8 cellular contexts compared by ENCODE assay signal in the genomic region with DNA sequence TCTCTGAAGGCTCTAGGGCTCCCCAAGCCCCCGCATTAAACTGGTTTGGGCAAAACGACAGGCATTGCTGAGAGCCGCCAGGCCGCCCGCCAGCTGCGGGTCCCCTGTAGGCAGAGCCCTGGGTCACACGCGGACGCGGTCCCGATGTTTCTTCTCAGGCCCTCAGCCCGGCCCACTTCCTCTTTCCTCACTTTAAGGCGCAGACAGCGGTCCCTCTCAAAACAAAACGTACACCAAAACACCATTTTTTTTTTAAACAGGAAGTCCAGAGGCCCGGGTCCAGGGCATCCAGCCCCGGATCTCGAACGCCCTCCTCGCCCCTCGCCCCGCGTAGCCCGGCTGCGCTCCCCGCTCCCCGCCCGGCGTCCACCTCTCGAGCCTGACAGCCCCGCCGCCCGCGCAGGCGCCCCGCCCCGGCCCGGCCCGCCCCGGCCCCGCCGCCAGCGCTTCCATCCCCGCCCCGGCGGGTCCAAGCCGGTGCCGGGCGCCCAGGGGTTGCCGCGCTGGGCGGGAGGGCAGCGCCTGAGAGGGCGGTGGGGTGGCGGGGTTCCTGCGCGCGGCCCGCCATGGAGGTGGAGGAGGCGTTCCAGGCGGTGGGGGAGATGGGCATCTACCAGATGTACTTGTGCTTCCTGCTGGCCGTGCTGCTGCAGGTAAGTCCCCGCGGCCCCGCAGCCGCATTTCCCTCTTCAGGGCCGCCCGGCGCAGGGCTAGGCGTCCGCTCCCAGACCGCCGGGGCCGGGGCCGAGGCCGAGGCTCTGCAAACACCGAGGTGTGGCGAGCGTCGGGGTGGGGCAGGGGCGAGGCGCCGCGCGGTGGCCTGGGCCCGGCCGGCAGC. TPM values are rescaled to one million over a fixed set of nuclear protein-coding genes. Genes with fewer than 3 reads are reported as not detected.
DNase-seq lines count a peak whose midpoint lies in the region; ATAC-seq and TF ChIP-seq lines count a peak whose summit lies in the region.

SLC22A15 (plus strand) TSS at position 452 of the 838 bp plus-strand sequence; CDS start at position 567, 115 bp downstream.

- H3K27me3 ChIP-seq in Panc1 (ENCODE audit: control insufficient read depth, insufficient read depth, low read length) (peaks cover 4% of the 10 kb centered on the region), cardiac muscle cell (no peaks in the 10 kb centered on the region), osteoblast (ENCODE audit: insufficient read depth, low read length) (peaks cover 3% of the 10 kb centered on the region)

- no peaks in the 10 kb centered on the region for H3K79me2 ChIP-seq in osteoblast (ENCODE audit: insufficient read depth, low read length)

- DNase-seq in CMK (ENCODE audit: low read depth) (peak; percentile 63), GM19240 (ENCODE audit: insufficient read length, low spot score) (peak; percentile 28), Panc1 (ENCODE audit: low read depth, low spot score) (no peak), cardiac muscle cell (ENCODE audit: low read depth in 1 of 2, low spot score in 1 of 2) (peak; percentile 62 to 70), osteoblast (ENCODE audit: insufficient read length, low spot score, missing footprints) (peak; percentile 91), SHP77 treated with DMSO at 0.1 percent for 48 hours (lab: John Stamatoyannopoulos, UW) (no peak)
- peak; percentile 41 for DNase-seq in activated naive CD8-positive, alpha-beta T cell treated with anti-CD3 and anti-CD28 coated beads, Interleukin-2, amount 50 U/mL, for 24 hours

- intact Hi-C loops in Panc1 (cut with micrococcal nuclease; ENCODE audit: unreplicated experiment), result no loop called here

- no peak for TF ChIP-seq CTCF in Panc1 (IDR thresholded peaks at IDR 0.05)
- peak; percentile 3 for TF ChIP-seq CTCF in cardiac muscle cell (IDR thresholded peaks at IDR 0.05; ENCODE audit: low read depth, low read length)
- no peak for TF ChIP-seq CTCF in osteoblast (IDR thresholded peaks at IDR 0.05; ENCODE audit: extremely low read depth, low read depth, low read length)

- no peaks in the 10 kb centered on the region for H3K4me1 ChIP-seq in Panc1 (ENCODE audit: control insufficient read depth, insufficient read depth, low read length)
- no peaks in the 10 kb centered on the region for H3K4me1 ChIP-seq in cardiac muscle cell (ENCODE audit: low read depth)
- H3K4me1 ChIP-seq in osteoblast (ENCODE audit: insufficient read depth, low read length), result peaks cover 4% of the 10 kb centered on the region

- H3K9me3 ChIP-seq in Panc1 (ENCODE audit: control insufficient read depth, insufficient read depth, low read depth, low read length) (no peaks in the 10 kb centered on the region), cardiac muscle cell (ENCODE audit: low read depth) (no peaks in the 10 kb centered on the region), osteoblast (ENCODE audit: low read depth, low read length) (no peaks in the 10 kb centered on the region)

- POLR2A ChIA-PET in Panc1 (lab: Charles Lee), result no interaction called here

- peak; percentile 89 for ATAC-seq in HG03342 (IDR thresholded peaks at IDR 0.05; ENCODE audit: unreplicated experiment)
- peak; percentile 85 for ATAC-seq in Panc1
- ATAC-seq in activated naive CD8-positive, alpha-beta T cell treated with anti-CD3 and anti-CD28 coated beads, Interleukin-2, amount 50 U/mL, for 24 hours, result peak; percentile 79

- no TSS peak for BruUV-seq in Panc1 (replicated peaks; lab: Mats Ljungman, UMichigan)

- H3K36me3 Mint-ChIP-seq in activated naive CD8-positive, alpha-beta T cell treated with anti-CD3 and anti-CD28 coated beads, Interleukin-2, amount 50 U/mL, for 24 hours (ENCODE audit: low read depth), result no peaks in the 10 kb centered on the region

- in situ Hi-C loops in Panc1 (cut with HindIII; ENCODE audit: low pct_unique_long_range_greater_than_20kb, low sequenced_read_pairs), result no loop called here

- H3K4me3 Mint-ChIP-seq in activated naive CD8-positive, alpha-beta T cell treated with anti-CD3 and anti-CD28 coated beads, Interleukin-2, amount 50 U/mL, for 24 hours, result peak within 1 kb of the TSS; percentile 79

- H3K4me1 Mint-ChIP-seq in activated naive CD8-positive, alpha-beta T cell treated with anti-CD3 and anti-CD28 coated beads, Interleukin-2, amount 50 U/mL, for 24 hours, result peaks cover 7% of the 10 kb centered on the region

- H3K27ac Mint-ChIP-seq in activated naive CD8-positive, alpha-beta T cell treated with anti-CD3 and anti-CD28 coated beads, Interleukin-2, amount 50 U/mL, for 24 hours, result peak within 1 kb of the TSS; percentile 22

- CTCF ChIA-PET in Panc1 (lab: Charles Lee), result no interaction called here

- H2AFZ ChIP-seq in osteoblast (ENCODE audit: low read length), result peak within 1 kb of the TSS; percentile 82

- H3K4me2 ChIP-seq in osteoblast (ENCODE audit: insufficient read depth, low read length), result peak within 1 kb of the TSS; percentile 78

- H3K4me3 ChIP-seq in Panc1 (ENCODE audit: low read depth in 2 of 2, low read length in 2 of 2) (peak within 1 kb of the TSS; percentile 43 to 53), cardiac muscle cell (peak within 1 kb of the TSS; percentile 48), osteoblast (ENCODE audit: insufficient read depth, low read length) (peak within 1 kb of the TSS; percentile 74)

- H3K27ac ChIP-seq in Panc1 (ENCODE audit: low read length) (no peak within 1 kb of the TSS), cardiac muscle cell (no peak within 1 kb of the TSS), osteoblast (ENCODE audit: low read depth, low read length) (no peak within 1 kb of the TSS)

- no peaks in the 10 kb centered on the region for H3K9me3 Mint-ChIP-seq in activated naive CD8-positive, alpha-beta T cell treated with anti-CD3 and anti-CD28 coated beads, Interleukin-2, amount 50 U/mL, for 24 hours

- H3K36me3 ChIP-seq in Panc1 (ENCODE audit: control insufficient read depth, insufficient read depth, low read length), result no peaks in the 10 kb centered on the region
- no peaks in the 10 kb centered on the region for H3K36me3 ChIP-seq in cardiac muscle cell
- H3K36me3 ChIP-seq in osteoblast (ENCODE audit: insufficient read depth, low read length), result no peaks in the 10 kb centered on the region

- H3K27me3 Mint-ChIP-seq in activated naive CD8-positive, alpha-beta T cell treated with anti-CD3 and anti-CD28 coated beads, Interleukin-2, amount 50 U/mL, for 24 hours, result peaks cover 43% of the 10 kb centered on the region

- no peaks in the 10 kb centered on the region for H4K20me1 ChIP-seq in osteoblast (ENCODE audit: insufficient read depth, low read length)

RNA-seq across cellular contexts. Expression of gene SLC22A15, which starts in this region (rescaled TPM):
- total RNA-seq in Panc1 (2021; ENCODE audit: unreplicated experiment), result 0.21 TPM
- not detected for polyA plus RNA-seq in Panc1 (2012; ENCODE audit: insufficient read length)
- 2.3 and 2.7 TPM in 2 replicates for total RNA-seq in cardiac muscle cell
- 2.3 and 2.4 TPM in 2 replicates for polyA plus RNA-seq in cardiac muscle cell
- total RNA-seq in osteoblast, result 14.5 and 16.2 TPM in 2 replicates

Comparison
In these comparisons a context has a peak if more than half of its experiments do, and no peak if none do; other contexts are left out.
1. Peak in ATAC-seq and H3K4me3 ChIP-seq in Panc1; RNA of the gene not detected or under 1 TPM.
2. DNase-seq: peak in CMK (single experiment), GM19240 (single experiment), activated naive CD8-positive, alpha-beta T cell treated with anti-CD3 and anti-CD28 coated beads, Interleukin-2, amount 50 U/mL, for 24 hours (single experiment), cardiac muscle cell (2 of 2) and osteoblast (single experiment); none in Panc1 (single experiment) and SHP77 treated with DMSO at 0.1 percent for 48 hours (single experiment).
3. Peak in every context shown above with its lines, with median percentiles within 50 percentile points of each other: ATAC-seq and H3K4me3 ChIP-seq.